ENCODE assay signal across 1 cellular context in the genomic region with DNA sequence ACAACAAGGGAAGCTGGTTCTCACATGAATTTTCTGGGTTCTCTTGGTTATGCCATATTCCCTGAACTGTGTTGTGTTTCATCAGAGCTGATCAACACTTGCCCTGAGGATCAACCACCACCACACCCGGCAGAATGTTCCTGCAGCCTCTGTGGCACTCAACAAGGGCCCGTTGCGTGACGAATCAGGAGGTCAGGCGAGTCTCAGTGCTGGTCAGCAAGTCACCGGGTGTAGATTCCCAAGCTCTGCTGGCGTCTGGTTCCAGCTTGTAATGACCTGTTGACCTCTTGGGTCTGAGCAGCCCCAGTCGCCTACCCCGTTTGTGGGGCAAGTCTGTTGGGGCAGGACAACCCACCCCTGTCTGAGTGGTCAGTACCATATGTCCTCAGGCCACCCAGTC.
TF ChIP-seq lines count a peak whose summit lies in the region.

No MANE protein-coding gene starts in this region.

TF ChIP-seq in IMR-90, 13 proteins besides CTCF, POLR2A, EP300 and RAD21:
- TF ChIP-seq RFX5 (IDR thresholded peaks at IDR 0.05; ENCODE audit: low read depth, low read length), result no peak
- no peak for TF ChIP-seq MXI1 (IDR thresholded peaks at IDR 0.05; ENCODE audit: borderline replicate concordance, low read depth, low read length)
- no peak for TF ChIP-seq CEBPB (IDR thresholded peaks at IDR 0.05; ENCODE audit: low read depth, low read length)
- TF ChIP-seq NFE2L2 (IDR thresholded peaks at IDR 0.05; ENCODE audit: low read depth, low read length), result no peak
- no peak for TF ChIP-seq BHLHE40 (IDR thresholded peaks at IDR 0.05; ENCODE audit: low read depth, low read length)
- TF ChIP-seq FOS (IDR thresholded peaks at IDR 0.05; ENCODE audit: low read depth, low read length), result no peak
- TF ChIP-seq, protein P1, sequence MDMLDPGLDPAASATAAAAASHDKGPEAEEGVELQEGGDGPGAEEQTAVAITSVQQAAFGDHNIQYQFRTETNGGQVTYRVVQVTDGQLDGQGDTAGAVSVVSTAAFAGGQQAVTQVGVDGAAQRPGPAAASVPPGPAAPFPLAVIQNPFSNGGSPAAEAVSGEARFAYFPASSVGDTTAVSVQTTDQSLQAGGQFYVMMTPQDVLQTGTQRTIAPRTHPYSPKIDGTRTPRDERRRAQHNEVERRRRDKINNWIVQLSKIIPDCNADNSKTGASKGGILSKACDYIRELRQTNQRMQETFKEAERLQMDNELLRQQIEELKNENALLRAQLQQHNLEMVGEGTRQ (IDR thresholded peaks at IDR 0.05; ENCODE audit: low read depth, low read length), result no peak
- no peak for TF ChIP-seq CHD1 (IDR thresholded peaks at IDR 0.05; ENCODE audit: low read depth, low read length)
- no peak for TF ChIP-seq ELK1 (IDR thresholded peaks at IDR 0.05; ENCODE audit: borderline replicate concordance, low read depth, low read length)
- TF ChIP-seq SMC3 (IDR thresholded peaks at IDR 0.05; ENCODE audit: low read depth, low read length), result no peak
- no peak for TF ChIP-seq MAZ (IDR thresholded peaks at IDR 0.05; ENCODE audit: borderline replicate concordance, low read depth, low read length)
- TF ChIP-seq RCOR1 (IDR thresholded peaks at IDR 0.05; ENCODE audit: insufficient replicate concordance, low read length), result no peak
- no peak for TF ChIP-seq MAFK (IDR thresholded peaks at IDR 0.05; ENCODE audit: low read depth, low read length)
